Comparison of ENCODE assay signal across 1 cellular context in genomic region chr14:76920572-76921175, GRCh38.
TF ChIP-seq lines count a peak whose summit lies in the region.

No MANE protein-coding gene starts in this region.

TF ChIP-seq in GM23338, 12 proteins besides CTCF, POLR2A, EP300 and RAD21 (continued from another document):
- no peak for TF ChIP-seq ZNF462 (CRISPR knock-in tag; IDR thresholded peaks at IDR 0.05)
- no peak for TF ChIP-seq EZH2phosphoT487 (IDR thresholded peaks at IDR 0.05; ENCODE audit: unreplicated experiment)
- TF ChIP-seq NANOG (IDR thresholded peaks at IDR 0.05; ENCODE audit: borderline replicate concordance), result no peak
- no peak for TF ChIP-seq EZH2 (IDR thresholded peaks at IDR 0.05; ENCODE audit: low read depth, unreplicated experiment)
- no peak for TF ChIP-seq ZNF114 (CRISPR knock-in tag; IDR thresholded peaks at IDR 0.05)
- no peak for TF ChIP-seq JUNB (IDR thresholded peaks at IDR 0.05; ENCODE audit: unreplicated experiment)
- TF ChIP-seq ZNF331 (CRISPR knock-in tag; IDR thresholded peaks at IDR 0.05; ENCODE audit: low read depth), result no peak
TF ChIP-seq in GM23338: peak in this region for 0.
